ENCODE assay signal across 29 cellular contexts in genomic region chr5:167156446-167156845, GRCh38.
"Had no signal": no experiment of that assay in that cellular context is flagged by ENCODE, and none has a peak within 500 bp of the region (broad histone marks: within the 10 kb centered on the region; RNA-seq: fewer than 3 reads in every experiment).

No MANE protein-coding gene starts in this region.

- H3K9ac ChIP-seq: parathyroid adenoma had no signal

- H3K27me3 ChIP-seq: neutrophil, right atrium auricular region, right lobe of liver, suprapubic skin, tibial artery, upper lobe of right lung had no signal

- FAIRE-seq: keratinocyte, urothelium cell line had no signal

- H3K36me3 ChIP-seq: neutrophil, right atrium auricular region, right lobe of liver, suprapubic skin, thoracic aorta, tibial artery, upper lobe of right lung had no signal

- H3K4me3 Mint-ChIP-seq: memory B cell; naive thymus-derived CD4-positive, alpha-beta T cell; natural killer cell treated with Interleukin-12 subunit alpha and Interleukin-12 subunit beta and Interleukin-15 and Interleukin-18, amount 100 ng/mL, for 72 hours; stimulated activated effector memory CD8-positive, alpha-beta T cell treated with anti-CD3 and anti-CD28 coated beads, Interleukin-12 subunit alpha, Interleukin-12 subunit beta, amount 100 ng/mL, for 72 hours; stimulated activated naive CD8-positive, alpha-beta T cell treated with anti-CD3 and anti-CD28 coated beads, Interleukin-15, Interleukin-2, amounts not matched to agents 100 ng/mL and 50 ng/mL, for 24 hours had no signal

- H3K9me3 ChIP-seq: mucosa of descending colon, neutrophil, psoas muscle, right atrium auricular region, right lobe of liver, suprapubic skin, thoracic aorta, tibial artery, upper lobe of right lung had no signal

- H3K4me1 ChIP-seq: parathyroid adenoma, psoas muscle, right atrium auricular region, right lobe of liver, suprapubic skin, tibial artery, upper lobe of right lung had no signal

- H2AFZ ChIP-seq: parathyroid adenoma had no signal

- H3K4me1 Mint-ChIP-seq: memory B cell; stimulated activated effector memory CD8-positive, alpha-beta T cell treated with anti-CD3 and anti-CD28 coated beads, Interleukin-12 subunit alpha, Interleukin-12 subunit beta, amount 100 ng/mL, for 72 hours had no signal

- H3K27ac ChIP-seq: neutrophil, parathyroid adenoma, psoas muscle, right atrium auricular region, right lobe of liver, skin epidermis, suprapubic skin, thoracic aorta, tibial artery, upper lobe of right lung had no signal

- H3K79me2 ChIP-seq: parathyroid adenoma had no signal

- H3K27ac Mint-ChIP-seq: memory B cell; naive thymus-derived CD4-positive, alpha-beta T cell; natural killer cell treated with Interleukin-12 subunit alpha and Interleukin-12 subunit beta and Interleukin-15 and Interleukin-18, amount 100 ng/mL, for 72 hours; stimulated activated effector memory CD8-positive, alpha-beta T cell treated with anti-CD3 and anti-CD28 coated beads, Interleukin-12 subunit alpha, Interleukin-12 subunit beta, amount 100 ng/mL, for 72 hours; stimulated activated naive CD8-positive, alpha-beta T cell treated with anti-CD3 and anti-CD28 coated beads, Interleukin-15, Interleukin-2, amounts not matched to agents 100 ng/mL and 50 ng/mL, for 24 hours had no signal

- H3K4me3 ChIP-seq: lung, mucosa of descending colon, psoas muscle, right atrium auricular region, right lobe of liver, skin epidermis, suprapubic skin, thoracic aorta, tibial artery, upper lobe of right lung had no signal

- DNase-seq: hippocampal formation; kidney glomerular epithelial cell; left cardiac atrium; left ventricle myocardium superior; midbrain; mucosa of descending colon; naive thymus-derived CD4-positive, alpha-beta T cell; occipital lobe; psoas muscle; right lobe of liver; stimulated activated CD4-positive, alpha-beta T cell treated with anti-CD3 and anti-CD28 coated beads, Interleukin-4, amount 100 ng/mL, for 24 hours; stimulated activated naive CD4-positive, alpha-beta T cell; tibial artery; trophoblast cell; upper lobe of right lung had no signal

- H3K36me3 Mint-ChIP-seq: memory B cell; naive thymus-derived CD4-positive, alpha-beta T cell; natural killer cell treated with Interleukin-12 subunit alpha and Interleukin-12 subunit beta and Interleukin-15 and Interleukin-18, amount 100 ng/mL, for 72 hours; stimulated activated effector memory CD8-positive, alpha-beta T cell treated with anti-CD3 and anti-CD28 coated beads, Interleukin-12 subunit alpha, Interleukin-12 subunit beta, amount 100 ng/mL, for 72 hours had no signal

- H3K27me3 Mint-ChIP-seq: memory B cell; naive thymus-derived CD4-positive, alpha-beta T cell; natural killer cell treated with Interleukin-12 subunit alpha and Interleukin-12 subunit beta and Interleukin-15 and Interleukin-18, amount 100 ng/mL, for 72 hours; stimulated activated naive CD8-positive, alpha-beta T cell treated with anti-CD3 and anti-CD28 coated beads, Interleukin-15, Interleukin-2, amounts not matched to agents 100 ng/mL and 50 ng/mL, for 24 hours had no signal

- ATAC-seq: left cardiac atrium; left lobe of liver; left ventricle myocardium superior; mucosa of descending colon; naive thymus-derived CD4-positive, alpha-beta T cell; natural killer cell treated with Interleukin-12 subunit alpha and Interleukin-12 subunit beta and Interleukin-15 and Interleukin-18, amount 100 ng/mL, for 72 hours; psoas muscle; right lobe of liver; stimulated activated effector memory CD8-positive, alpha-beta T cell treated with anti-CD3 and anti-CD28 coated beads, Interleukin-12 subunit alpha, Interleukin-12 subunit beta, amount 100 ng/mL, for 72 hours; upper lobe of right lung had no signal
